In genomic region chr19:18086590-18087138, GRCh38 we compare ENCODE assay signal across 8 cellular contexts. TPM values are rescaled to one million over a fixed set of nuclear protein-coding genes. Genes with fewer than 3 reads are reported as not detected.
DNase-seq lines count a peak whose midpoint lies in the region; ATAC-seq and TF ChIP-seq lines count a peak whose summit lies in the region.

IL12RB1 (minus strand) TSS chr19:18086934; CDS start chr19:18086823, 111 bp downstream.

- no peak within 1 kb of the TSS for H3K56ac ChIP-seq in mesendoderm (ENCODE audit: low read length)

- H3K27me3 Mint-ChIP-seq in CD8-positive, alpha-beta T cell (ENCODE audit: low read depth): no peaks in the 10 kb centered on the region
- H3K27me3 Mint-ChIP-seq in activated naive CD8-positive, alpha-beta T cell treated with anti-CD3 and anti-CD28 coated beads, Interleukin-2, amount 10 ng/mL, durations not matched to agents 7 days and 5 days: no peaks in the 10 kb centered on the region

- peak within 1 kb of the TSS; percentile 90 for H3K27ac Mint-ChIP-seq in CD8-positive, alpha-beta T cell
- H3K27ac Mint-ChIP-seq in activated naive CD8-positive, alpha-beta T cell treated with anti-CD3 and anti-CD28 coated beads, Interleukin-2, amount 10 ng/mL, durations not matched to agents 7 days and 5 days: peak within 1 kb of the TSS; percentile 99

- H3K79me2 ChIP-seq in osteoblast (ENCODE audit: insufficient read depth, low read length): no peaks in the 10 kb centered on the region
- H3K79me2 ChIP-seq in mesendoderm (ENCODE audit: control insufficient read depth, insufficient read depth, low read length): no peaks in the 10 kb centered on the region

- no peaks in the 10 kb centered on the region for H3K79me1 ChIP-seq in mesendoderm (ENCODE audit: low read length)

- H2AFZ ChIP-seq in osteoblast (ENCODE audit: low read length): peak within 1 kb of the TSS; percentile 91

- peak; percentile 43 for ATAC-seq in CD8-positive, alpha-beta T cell
- peak; percentile 57 for ATAC-seq in activated naive CD8-positive, alpha-beta T cell treated with anti-CD3 and anti-CD28 coated beads, Interleukin-2, amount 10 ng/mL, durations not matched to agents 7 days and 5 days (ENCODE audit: low read depth)
- ATAC-seq in HG02938 (IDR thresholded peaks at IDR 0.05; ENCODE audit: unreplicated experiment): no peak

- no peaks in the 10 kb centered on the region for H3K9me3 ChIP-seq in CD8-positive, alpha-beta T cell (ENCODE audit: low read length)
- no peaks in the 10 kb centered on the region for H3K9me3 ChIP-seq in osteoblast (ENCODE audit: low read depth, low read length)

- no peaks in the 10 kb centered on the region for H3K9me3 Mint-ChIP-seq in CD8-positive, alpha-beta T cell
- H3K9me3 Mint-ChIP-seq in activated naive CD8-positive, alpha-beta T cell treated with anti-CD3 and anti-CD28 coated beads, Interleukin-2, amount 10 ng/mL, durations not matched to agents 7 days and 5 days: peaks cover 10% of the 10 kb centered on the region

- peaks cover 74% of the 10 kb centered on the region for H3K4me1 ChIP-seq in CD8-positive, alpha-beta T cell (ENCODE audit: insufficient read depth, low read length)
- peaks cover 9% of the 10 kb centered on the region for H3K4me1 ChIP-seq in osteoblast (ENCODE audit: insufficient read depth, low read length)
- no peaks in the 10 kb centered on the region for H3K4me1 ChIP-seq in mesendoderm (ENCODE audit: control insufficient read depth, low read depth, low read length)

- H4K5ac ChIP-seq in mesendoderm (ENCODE audit: low read length): no peak within 1 kb of the TSS

- peaks cover 10% of the 10 kb centered on the region for H3K36me3 ChIP-seq in CD8-positive, alpha-beta T cell (ENCODE audit: insufficient read depth, low read length)
- H3K36me3 ChIP-seq in osteoblast (ENCODE audit: insufficient read depth, low read length): no peaks in the 10 kb centered on the region
- no peaks in the 10 kb centered on the region for H3K36me3 ChIP-seq in mesendoderm (ENCODE audit: control insufficient read depth, insufficient read depth, low read length)

- POLR2A ChIA-PET in CD8-positive, alpha-beta T cell (lab: Charles Lee): interaction anchor here (0.8 to 2.4 kb wide), 10 partner anchors 11 to 231 kb away, joined by 3 to 11 read pairs (median 4); partner anchors contain the start of genes ARRDC2, JUND, MAST3 and PIK3R2
- POLR2A ChIA-PET in activated naive CD8-positive, alpha-beta T cell treated with anti-CD3 and anti-CD28 coated beads, Interleukin-2, amount 10 ng/mL, durations not matched to agents 7 days and 5 days (lab: Charles Lee): interaction anchor here (0.7 to 4.1 kb wide), 16 partner anchors 12 to 563 kb away, joined by 3 to 35 read pairs (median 3); partner anchors contain the start of genes ARRDC2, JUND, MAST3 and PIK3R2

- H3K36me3 Mint-ChIP-seq in CD8-positive, alpha-beta T cell: peaks cover 26% of the 10 kb centered on the region
- H3K36me3 Mint-ChIP-seq in activated naive CD8-positive, alpha-beta T cell treated with anti-CD3 and anti-CD28 coated beads, Interleukin-2, amount 10 ng/mL, durations not matched to agents 7 days and 5 days: peaks cover 26% of the 10 kb centered on the region

- intact Hi-C loops in CD8-positive, alpha-beta T cell (cut with DNase I, micrococcal nuclease): loop anchor here in 1 of 2 experiments (2.0 kb wide), 1 partner anchor 18 kb away; no protein-coding TSS in a partner anchor

- no peak within 1 kb of the TSS for H2AK5ac ChIP-seq in mesendoderm (ENCODE audit: low read length)

- H4K8ac ChIP-seq in mesendoderm (ENCODE audit: low read depth, low read length): no peak within 1 kb of the TSS

- H3K4ac ChIP-seq in mesendoderm (ENCODE audit: low read depth, low read length): no peak within 1 kb of the TSS

- H3K9ac ChIP-seq in mesendoderm (ENCODE audit: low read length): no peak within 1 kb of the TSS

- no peak within 1 kb of the TSS for H3K23ac ChIP-seq in mesendoderm (ENCODE audit: low read length)

- H3K18ac ChIP-seq in mesendoderm (ENCODE audit: low read length): no peak within 1 kb of the TSS

- H3K27me3 ChIP-seq in CD8-positive, alpha-beta T cell (ENCODE audit: insufficient read depth, low read length): no peaks in the 10 kb centered on the region
- H3K27me3 ChIP-seq in osteoblast (ENCODE audit: insufficient read depth, low read length) (no peaks in the 10 kb centered on the region), mesendoderm (ENCODE audit: insufficient read depth, low read length, poor library complexity) (no peaks in the 10 kb centered on the region)

- no peak for TF ChIP-seq CTCF in CD8-positive, alpha-beta T cell (IDR thresholded peaks at IDR 0.05)
- no peak for TF ChIP-seq CTCF in osteoblast (IDR thresholded peaks at IDR 0.05; ENCODE audit: extremely low read depth, low read depth, low read length)

- H2BK120ac ChIP-seq in mesendoderm (ENCODE audit: low read depth, low read length): no peak within 1 kb of the TSS

- H4K20me1 ChIP-seq in osteoblast (ENCODE audit: insufficient read depth, low read length): no peaks in the 10 kb centered on the region

- H3K4me3 Mint-ChIP-seq in CD8-positive, alpha-beta T cell: peak within 1 kb of the TSS; percentile 85
- H3K4me3 Mint-ChIP-seq in activated naive CD8-positive, alpha-beta T cell treated with anti-CD3 and anti-CD28 coated beads, Interleukin-2, amount 10 ng/mL, durations not matched to agents 7 days and 5 days: peak within 1 kb of the TSS; percentile 99

- H3K27ac ChIP-seq in CD8-positive, alpha-beta T cell (ENCODE audit: low read depth, low read length): peak within 1 kb of the TSS; percentile 69
- H3K27ac ChIP-seq in osteoblast (ENCODE audit: low read depth, low read length) (peak within 1 kb of the TSS; percentile 23), mesendoderm (ENCODE audit: low read depth, low read length) (no peak within 1 kb of the TSS)

- peak within 1 kb of the TSS; percentile 84 for H3K4me3 ChIP-seq in CD8-positive, alpha-beta T cell (ENCODE audit: low read depth, low read length)
- H3K4me3 ChIP-seq in osteoblast (ENCODE audit: insufficient read depth, low read length): peak within 1 kb of the TSS; percentile 58
- no peak within 1 kb of the TSS for H3K4me3 ChIP-seq in mesendoderm (ENCODE audit: low read length)

- H2BK5ac ChIP-seq in mesendoderm (ENCODE audit: low read length): no peak within 1 kb of the TSS

- WGBS in mesendoderm (ENCODE audit: extremely low coverage, insufficient coverage, low lambda C conversion rate): no CpG with 5 or more reads among the region's 12 CpGs

- CTCF ChIA-PET in CD8-positive, alpha-beta T cell (lab: Charles Lee): interaction anchor here (1.0 to 3.3 kb wide), 4 partner anchors 16 to 79 kb away, joined by 3 to 20 read pairs (median 4); no protein-coding TSS in a partner anchor

- peak in 5 of 7 experiments; percentile 32 to 70 (median 62) for DNase-seq in CD8-positive, alpha-beta T cell
- DNase-seq in OCI-M1 (lab: John Stamatoyannopoulos, UW) (peak; percentile 74), osteoblast (ENCODE audit: insufficient read length, low spot score, missing footprints) (no peak), NCI-H2107 (lab: John Stamatoyannopoulos, UW) (no peak), NCI-H510A (lab: John Stamatoyannopoulos, UW) (no peak), mesendoderm (no peak)
- peak; percentile 74 for DNase-seq in activated naive CD8-positive, alpha-beta T cell treated with anti-CD3 and anti-CD28 coated beads, Interleukin-2, amount 10 ng/mL, durations not matched to agents 7 days and 5 days

- peaks cover 75% of the 10 kb centered on the region for H3K4me1 Mint-ChIP-seq in CD8-positive, alpha-beta T cell (ENCODE audit: low read depth)
- H3K4me1 Mint-ChIP-seq in activated naive CD8-positive, alpha-beta T cell treated with anti-CD3 and anti-CD28 coated beads, Interleukin-2, amount 10 ng/mL, durations not matched to agents 7 days and 5 days: peaks cover 64% of the 10 kb centered on the region

- H3K4me2 ChIP-seq in osteoblast (ENCODE audit: insufficient read depth, low read length) (peak within 1 kb of the TSS; percentile 76), mesendoderm (ENCODE audit: low read length) (no peak within 1 kb of the TSS)

- no peak within 1 kb of the TSS for H2BK15ac ChIP-seq in mesendoderm (replicated peaks; ENCODE audit: low read depth)

RNA-seq across cellular contexts. Expression of gene IL12RB1, which starts in this region (rescaled TPM):
- total RNA-seq in CD8-positive, alpha-beta T cell: 10 to 100 TPM; 22.7 to 25.6 TPM
- total RNA-seq in activated naive CD8-positive, alpha-beta T cell treated with anti-CD3 and anti-CD28 coated beads, Interleukin-2, amount 10 ng/mL, durations not matched to agents 7 days and 5 days: 10 to 100 TPM; 52.5 to 56.4 TPM
- total RNA-seq in osteoblast: 0.29 and 0.72 TPM in 2 replicates
- polyA plus RNA-seq in mesendoderm (2013, experiment 1 of 2): not detected
- polyA plus RNA-seq in mesendoderm (2013, experiment 2 of 2): not detected

Comparison
In these comparisons a context has a peak if more than half of its experiments do, and no peak if none do; other contexts are left out.
1. RNA of gene IL12RB1 (total RNA-seq): 52.5 to 56.4 TPM in activated naive CD8-positive, alpha-beta T cell treated with anti-CD3 and anti-CD28 coated beads, Interleukin-2, amount 10 ng/mL, durations not matched to agents 7 days and 5 days and 22.7 to 25.6 TPM in CD8-positive, alpha-beta T cell; 0.29 to 0.72 TPM in osteoblast; every median in the first group is over 10 times any median in the second.
2. DNase-seq: peak in CD8-positive, alpha-beta T cell (5 of 7), OCI-M1 (single experiment) and activated naive CD8-positive, alpha-beta T cell treated with anti-CD3 and anti-CD28 coated beads, Interleukin-2, amount 10 ng/mL, durations not matched to agents 7 days and 5 days (single experiment); none in osteoblast (single experiment), NCI-H2107 (single experiment), NCI-H510A (single experiment) and mesendoderm (single experiment).